1 cellular context compared by ENCODE assay signal in the genomic region with DNA sequence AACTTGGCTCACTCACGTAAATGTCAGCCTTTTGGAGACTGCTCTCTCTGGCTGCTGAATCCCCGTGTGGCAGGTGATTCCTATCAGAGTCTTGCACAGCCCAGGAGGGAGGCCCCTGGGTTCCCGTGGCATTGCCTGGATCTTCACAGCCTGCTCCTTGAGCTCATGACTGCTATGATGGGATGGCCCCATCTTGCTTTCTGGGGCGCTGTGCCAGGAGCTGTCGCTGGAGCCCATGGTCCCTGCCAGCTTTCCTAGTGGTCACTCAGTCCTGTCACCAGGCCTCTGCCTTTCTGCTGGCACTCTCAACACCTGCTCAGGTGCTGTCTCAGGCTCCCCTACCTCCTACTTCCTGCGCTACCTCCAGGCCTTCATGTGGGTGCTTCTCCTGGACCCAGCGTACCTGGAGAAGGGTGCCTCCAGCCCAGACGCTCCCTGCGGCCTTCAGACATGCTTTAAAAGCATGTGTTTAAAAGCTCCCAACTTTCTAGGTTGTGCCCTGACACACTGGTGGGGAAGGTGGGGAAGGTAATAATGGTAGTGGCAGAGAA.
TF ChIP-seq lines count a peak whose summit lies in the region.

No MANE protein-coding gene starts in this region.

TF ChIP-seq in IMR-90, 13 proteins besides CTCF, POLR2A, EP300 and RAD21:
- TF ChIP-seq MXI1 (IDR thresholded peaks at IDR 0.05; ENCODE audit: borderline replicate concordance, low read depth, low read length): no peak
- TF ChIP-seq, protein P1, sequence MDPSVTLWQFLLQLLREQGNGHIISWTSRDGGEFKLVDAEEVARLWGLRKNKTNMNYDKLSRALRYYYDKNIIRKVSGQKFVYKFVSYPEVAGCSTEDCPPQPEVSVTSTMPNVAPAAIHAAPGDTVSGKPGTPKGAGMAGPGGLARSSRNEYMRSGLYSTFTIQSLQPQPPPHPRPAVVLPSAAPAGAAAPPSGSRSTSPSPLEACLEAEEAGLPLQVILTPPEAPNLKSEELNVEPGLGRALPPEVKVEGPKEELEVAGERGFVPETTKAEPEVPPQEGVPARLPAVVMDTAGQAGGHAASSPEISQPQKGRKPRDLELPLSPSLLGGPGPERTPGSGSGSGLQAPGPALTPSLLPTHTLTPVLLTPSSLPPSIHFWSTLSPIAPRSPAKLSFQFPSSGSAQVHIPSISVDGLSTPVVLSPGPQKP (IDR thresholded peaks at IDR 0.05; ENCODE audit: borderline replicate concordance, low read depth, low read length): no peak
- no peak for TF ChIP-seq RFX5 (IDR thresholded peaks at IDR 0.05; ENCODE audit: low read depth, low read length)
- TF ChIP-seq NFE2L2 (IDR thresholded peaks at IDR 0.05; ENCODE audit: low read depth, low read length): no peak
- no peak for TF ChIP-seq CEBPB (IDR thresholded peaks at IDR 0.05; ENCODE audit: low read depth, low read length)
- no peak for TF ChIP-seq FOS (IDR thresholded peaks at IDR 0.05; ENCODE audit: low read depth, low read length)
- no peak for TF ChIP-seq RCOR1 (IDR thresholded peaks at IDR 0.05; ENCODE audit: insufficient replicate concordance, low read length)
- no peak for TF ChIP-seq SMC3 (IDR thresholded peaks at IDR 0.05; ENCODE audit: low read depth, low read length)
- TF ChIP-seq CHD1 (IDR thresholded peaks at IDR 0.05; ENCODE audit: low read depth, low read length): no peak
- TF ChIP-seq MAZ (IDR thresholded peaks at IDR 0.05; ENCODE audit: borderline replicate concordance, low read depth, low read length): no peak
- TF ChIP-seq, protein P2, sequence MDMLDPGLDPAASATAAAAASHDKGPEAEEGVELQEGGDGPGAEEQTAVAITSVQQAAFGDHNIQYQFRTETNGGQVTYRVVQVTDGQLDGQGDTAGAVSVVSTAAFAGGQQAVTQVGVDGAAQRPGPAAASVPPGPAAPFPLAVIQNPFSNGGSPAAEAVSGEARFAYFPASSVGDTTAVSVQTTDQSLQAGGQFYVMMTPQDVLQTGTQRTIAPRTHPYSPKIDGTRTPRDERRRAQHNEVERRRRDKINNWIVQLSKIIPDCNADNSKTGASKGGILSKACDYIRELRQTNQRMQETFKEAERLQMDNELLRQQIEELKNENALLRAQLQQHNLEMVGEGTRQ (IDR thresholded peaks at IDR 0.05; ENCODE audit: low read depth, low read length): no peak
